In the genomic region with DNA sequence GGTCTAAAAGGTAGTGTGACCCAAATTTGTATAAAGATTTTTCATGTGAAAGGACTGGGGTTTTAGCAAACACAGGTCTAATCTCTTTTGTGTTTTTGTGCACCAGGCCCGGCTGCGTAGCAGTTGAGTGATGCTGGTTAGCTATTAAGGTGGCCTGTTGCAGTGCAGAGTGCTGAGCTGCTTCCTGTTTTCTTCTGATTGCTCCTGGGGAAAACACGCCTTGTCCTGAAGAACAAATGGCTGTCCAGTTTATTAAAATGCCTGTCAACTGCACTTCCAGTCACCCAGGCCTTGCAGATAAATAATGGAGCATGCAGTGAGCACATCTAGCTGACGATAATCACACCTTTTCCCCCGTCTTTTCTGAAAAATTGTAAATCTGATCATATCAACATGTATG, we compare ENCODE assay signal across 1 cellular context.
TF ChIP-seq lines count a peak whose summit lies in the region.

No MANE protein-coding gene starts in this region.

TF ChIP-seq in HepG2, 621 proteins besides CTCF, POLR2A, EP300 and RAD21 (continued from another document and continues in another):
- TF ChIP-seq, protein P1, sequence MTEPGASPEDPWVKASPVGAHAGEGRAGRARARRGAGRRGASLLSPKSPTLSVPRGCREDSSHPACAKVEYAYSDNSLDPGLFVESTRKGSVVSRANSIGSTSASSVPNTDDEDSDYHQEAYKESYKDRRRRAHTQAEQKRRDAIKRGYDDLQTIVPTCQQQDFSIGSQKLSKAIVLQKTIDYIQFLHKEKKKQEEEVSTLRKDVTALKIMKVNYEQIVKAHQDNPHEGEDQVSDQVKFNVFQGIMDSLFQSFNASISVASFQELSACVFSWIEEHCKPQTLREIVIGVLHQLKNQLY (CRISPR knock-in tag; IDR thresholded peaks at IDR 0.05), result no peak
- TF ChIP-seq, protein P2, sequence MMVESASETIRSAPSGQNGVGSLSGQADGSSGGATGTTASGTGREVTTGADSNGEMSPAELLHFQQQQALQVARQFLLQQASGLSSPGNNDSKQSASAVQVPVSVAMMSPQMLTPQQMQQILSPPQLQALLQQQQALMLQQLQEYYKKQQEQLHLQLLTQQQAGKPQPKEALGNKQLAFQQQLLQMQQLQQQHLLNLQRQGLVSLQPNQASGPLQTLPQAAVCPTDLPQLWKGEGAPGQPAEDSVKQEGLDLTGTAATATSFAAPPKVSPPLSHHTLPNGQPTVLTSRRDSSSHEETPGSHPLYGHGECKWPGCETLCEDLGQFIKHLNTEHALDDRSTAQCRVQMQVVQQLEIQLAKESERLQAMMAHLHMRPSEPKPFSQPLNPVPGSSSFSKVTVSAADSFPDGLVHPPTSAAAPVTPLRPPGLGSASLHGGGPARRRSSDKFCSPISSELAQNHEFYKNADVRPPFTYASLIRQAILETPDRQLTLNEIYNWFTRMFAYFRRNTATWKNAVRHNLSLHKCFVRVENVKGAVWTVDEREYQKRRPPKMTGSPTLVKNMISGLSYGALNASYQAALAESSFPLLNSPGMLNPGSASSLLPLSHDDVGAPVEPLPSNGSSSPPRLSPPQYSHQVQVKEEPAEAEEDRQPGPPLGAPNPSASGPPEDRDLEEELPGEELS (CRISPR knock-in tag; IDR thresholded peaks at IDR 0.05), result peak; percentile 75
- no peak for TF ChIP-seq ZNF773 (CRISPR knock-in tag; IDR thresholded peaks at IDR 0.05; ENCODE audit: borderline replicate concordance)
- TF ChIP-seq MIXL1 (CRISPR knock-in tag; IDR thresholded peaks at IDR 0.05), result peak; percentile 66
- no peak for TF ChIP-seq ZSCAN9 (CRISPR knock-in tag; IDR thresholded peaks at IDR 0.05; ENCODE audit: borderline replicate concordance)
- TF ChIP-seq, protein P3, sequence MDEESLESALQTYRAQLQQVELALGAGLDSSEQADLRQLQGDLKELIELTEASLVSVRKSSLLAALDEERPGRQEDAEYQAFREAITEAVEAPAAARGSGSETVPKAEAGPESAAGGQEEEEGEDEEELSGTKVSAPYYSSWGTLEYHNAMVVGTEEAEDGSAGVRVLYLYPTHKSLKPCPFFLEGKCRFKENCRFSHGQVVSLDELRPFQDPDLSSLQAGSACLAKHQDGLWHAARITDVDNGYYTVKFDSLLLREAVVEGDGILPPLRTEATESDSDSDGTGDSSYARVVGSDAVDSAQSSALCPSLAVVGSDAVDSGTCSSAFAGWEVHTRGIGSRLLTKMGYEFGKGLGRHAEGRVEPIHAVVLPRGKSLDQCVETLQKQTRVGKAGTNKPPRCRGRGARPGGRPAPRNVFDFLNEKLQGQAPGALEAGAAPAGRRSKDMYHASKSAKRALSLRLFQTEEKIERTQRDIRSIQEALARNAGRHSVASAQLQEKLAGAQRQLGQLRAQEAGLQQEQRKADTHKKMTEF (CRISPR knock-in tag; IDR thresholded peaks at IDR 0.05), result peak; percentile 55
- TF ChIP-seq TAF1 (CRISPR knock-in tag; IDR thresholded peaks at IDR 0.05), result peak; percentile 69
- peak; percentile 69 for TF ChIP-seq POLR2G (IDR thresholded peaks at IDR 0.05; ENCODE audit: low read depth, low read length)
- 0 out of 2 replicates have a peak, but pooled peaks have one; percentile 21 for TF ChIP-seq SMAD3 (CRISPR knock-in tag; IDR thresholded peaks at IDR 0.05)
- TF ChIP-seq KLF6 (CRISPR knock-in tag; IDR thresholded peaks at IDR 0.05), result peak; percentile 24; the same call in 1 of the 2 replicates
- peak; percentile 42 for TF ChIP-seq CREB1 (IDR thresholded peaks at IDR 0.05)
- TF ChIP-seq CREB1 (CRISPR knock-in tag; IDR thresholded peaks at IDR 0.05), result peak; percentile 79
- 0 out of 2 replicates have a peak, but pooled peaks have one; percentile 56 for TF ChIP-seq MTF1 (CRISPR knock-in tag; IDR thresholded peaks at IDR 0.05)
- TF ChIP-seq, protein P4, sequence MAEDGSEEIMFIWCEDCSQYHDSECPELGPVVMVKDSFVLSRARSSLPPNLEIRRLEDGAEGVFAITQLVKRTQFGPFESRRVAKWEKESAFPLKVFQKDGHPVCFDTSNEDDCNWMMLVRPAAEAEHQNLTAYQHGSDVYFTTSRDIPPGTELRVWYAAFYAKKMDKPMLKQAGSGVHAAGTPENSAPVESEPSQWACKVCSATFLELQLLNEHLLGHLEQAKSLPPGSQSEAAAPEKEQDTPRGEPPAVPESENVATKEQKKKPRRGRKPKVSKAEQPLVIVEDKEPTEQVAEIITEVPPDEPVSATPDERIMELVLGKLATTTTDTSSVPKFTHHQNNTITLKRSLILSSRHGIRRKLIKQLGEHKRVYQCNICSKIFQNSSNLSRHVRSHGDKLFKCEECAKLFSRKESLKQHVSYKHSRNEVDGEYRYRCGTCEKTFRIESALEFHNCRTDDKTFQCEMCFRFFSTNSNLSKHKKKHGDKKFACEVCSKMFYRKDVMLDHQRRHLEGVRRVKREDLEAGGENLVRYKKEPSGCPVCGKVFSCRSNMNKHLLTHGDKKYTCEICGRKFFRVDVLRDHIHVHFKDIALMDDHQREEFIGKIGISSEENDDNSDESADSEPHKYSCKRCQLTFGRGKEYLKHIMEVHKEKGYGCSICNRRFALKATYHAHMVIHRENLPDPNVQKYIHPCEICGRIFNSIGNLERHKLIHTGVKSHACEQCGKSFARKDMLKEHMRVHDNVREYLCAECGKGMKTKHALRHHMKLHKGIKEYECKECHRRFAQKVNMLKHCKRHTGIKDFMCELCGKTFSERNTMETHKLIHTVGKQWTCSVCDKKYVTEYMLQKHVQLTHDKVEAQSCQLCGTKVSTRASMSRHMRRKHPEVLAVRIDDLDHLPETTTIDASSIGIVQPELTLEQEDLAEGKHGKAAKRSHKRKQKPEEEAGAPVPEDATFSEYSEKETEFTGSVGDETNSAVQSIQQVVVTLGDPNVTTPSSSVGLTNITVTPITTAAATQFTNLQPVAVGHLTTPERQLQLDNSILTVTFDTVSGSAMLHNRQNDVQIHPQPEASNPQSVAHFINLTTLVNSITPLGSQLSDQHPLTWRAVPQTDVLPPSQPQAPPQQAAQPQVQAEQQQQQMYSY (CRISPR knock-in tag; IDR thresholded peaks at IDR 0.05), result 0 out of 2 replicates have a peak, but pooled peaks have one; percentile 29
- TF ChIP-seq GATAD1 (CRISPR knock-in tag; IDR thresholded peaks at IDR 0.05), result peak; percentile 83
- no peak for TF ChIP-seq SOX13 (IDR thresholded peaks at IDR 0.05)
- TF ChIP-seq SOX13 (CRISPR knock-in tag; conservative IDR thresholded peaks at IDR 0.05 in 1 of 2, IDR thresholded peaks at IDR 0.05 in 1 of 2), result peak in 1 of 2 experiments; percentile 61; a peak in 2 of 4 replicates
- TF ChIP-seq GABPA (IDR thresholded peaks at IDR 0.05; ENCODE audit: low read depth, low read length), result no peak
- peak; percentile 79 for TF ChIP-seq GABPA (CRISPR knock-in tag; IDR thresholded peaks at IDR 0.05; ENCODE audit: low read depth)
- TF ChIP-seq GABPB1 (CRISPR knock-in tag; IDR thresholded peaks at IDR 0.05), result peak; percentile 66; the same call in 1 of the 2 replicates
- TF ChIP-seq, protein P5, sequence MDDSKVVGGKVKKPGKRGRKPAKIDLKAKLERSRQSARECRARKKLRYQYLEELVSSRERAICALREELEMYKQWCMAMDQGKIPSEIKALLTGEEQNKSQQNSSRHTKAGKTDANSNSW (CRISPR knock-in tag; IDR thresholded peaks at IDR 0.05; ENCODE audit: borderline replicate concordance), result no peak
- no peak for TF ChIP-seq ZNF546 (CRISPR knock-in tag; conservative IDR thresholded peaks at IDR 0.05)
- TF ChIP-seq ZNF644 (CRISPR knock-in tag; IDR thresholded peaks at IDR 0.05; ENCODE audit: low read depth), result 0 out of 2 replicates have a peak, but pooled peaks have one; percentile 23
- TF ChIP-seq KDM2A (CRISPR knock-in tag; IDR thresholded peaks at IDR 0.05; ENCODE audit: borderline replicate concordance, low read depth), result 0 out of 2 replicates have a peak, but pooled peaks have one; percentile 28
- TF ChIP-seq, protein P6, sequence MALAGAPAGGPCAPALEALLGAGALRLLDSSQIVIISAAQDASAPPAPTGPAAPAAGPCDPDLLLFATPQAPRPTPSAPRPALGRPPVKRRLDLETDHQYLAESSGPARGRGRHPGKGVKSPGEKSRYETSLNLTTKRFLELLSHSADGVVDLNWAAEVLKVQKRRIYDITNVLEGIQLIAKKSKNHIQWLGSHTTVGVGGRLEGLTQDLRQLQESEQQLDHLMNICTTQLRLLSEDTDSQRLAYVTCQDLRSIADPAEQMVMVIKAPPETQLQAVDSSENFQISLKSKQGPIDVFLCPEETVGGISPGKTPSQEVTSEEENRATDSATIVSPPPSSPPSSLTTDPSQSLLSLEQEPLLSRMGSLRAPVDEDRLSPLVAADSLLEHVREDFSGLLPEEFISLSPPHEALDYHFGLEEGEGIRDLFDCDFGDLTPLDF (CRISPR knock-in tag; IDR thresholded peaks at IDR 0.05), result 0 out of 2 replicates have a peak, but pooled peaks have one; percentile 37
- peak; percentile 58; the same call in 1 of the 2 replicates for TF ChIP-seq FOXJ3 (CRISPR knock-in tag; IDR thresholded peaks at IDR 0.05; ENCODE audit: borderline replicate concordance)
- TF ChIP-seq, protein P7, sequence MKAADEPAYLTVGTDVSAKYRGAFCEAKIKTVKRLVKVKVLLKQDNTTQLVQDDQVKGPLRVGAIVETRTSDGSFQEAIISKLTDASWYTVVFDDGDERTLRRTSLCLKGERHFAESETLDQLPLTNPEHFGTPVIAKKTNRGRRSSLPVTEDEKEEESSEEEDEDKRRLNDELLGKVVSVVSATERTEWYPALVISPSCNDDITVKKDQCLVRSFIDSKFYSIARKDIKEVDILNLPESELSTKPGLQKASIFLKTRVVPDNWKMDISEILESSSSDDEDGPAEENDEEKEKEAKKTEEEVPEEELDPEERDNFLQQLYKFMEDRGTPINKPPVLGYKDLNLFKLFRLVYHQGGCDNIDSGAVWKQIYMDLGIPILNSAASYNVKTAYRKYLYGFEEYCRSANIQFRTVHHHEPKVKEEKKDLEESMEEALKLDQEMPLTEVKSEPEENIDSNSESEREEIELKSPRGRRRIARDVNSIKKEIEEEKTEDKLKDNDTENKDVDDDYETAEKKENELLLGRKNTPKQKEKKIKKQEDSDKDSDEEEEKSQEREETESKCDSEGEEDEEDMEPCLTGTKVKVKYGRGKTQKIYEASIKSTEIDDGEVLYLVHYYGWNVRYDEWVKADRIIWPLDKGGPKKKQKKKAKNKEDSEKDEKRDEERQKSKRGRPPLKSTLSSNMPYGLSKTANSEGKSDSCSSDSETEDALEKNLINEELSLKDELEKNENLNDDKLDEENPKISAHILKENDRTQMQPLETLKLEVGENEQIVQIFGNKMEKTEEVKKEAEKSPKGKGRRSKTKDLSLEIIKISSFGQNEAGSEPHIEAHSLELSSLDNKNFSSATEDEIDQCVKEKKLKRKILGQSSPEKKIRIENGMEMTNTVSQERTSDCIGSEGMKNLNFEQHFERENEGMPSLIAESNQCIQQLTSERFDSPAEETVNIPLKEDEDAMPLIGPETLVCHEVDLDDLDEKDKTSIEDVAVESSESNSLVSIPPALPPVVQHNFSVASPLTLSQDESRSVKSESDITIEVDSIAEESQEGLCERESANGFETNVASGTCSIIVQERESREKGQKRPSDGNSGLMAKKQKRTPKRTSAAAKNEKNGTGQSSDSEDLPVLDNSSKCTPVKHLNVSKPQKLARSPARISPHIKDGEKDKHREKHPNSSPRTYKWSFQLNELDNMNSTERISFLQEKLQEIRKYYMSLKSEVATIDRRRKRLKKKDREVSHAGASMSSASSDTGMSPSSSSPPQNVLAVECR (CRISPR knock-in tag; IDR thresholded peaks at IDR 0.05; ENCODE audit: borderline replicate concordance), result peak; percentile 57; the same call in 1 of the 2 replicates
- TF ChIP-seq U2AF2 (IDR thresholded peaks at IDR 0.05; ENCODE audit: low read depth, low read length), result no peak
- peak; percentile 41 for TF ChIP-seq FOSL2 (CRISPR knock-in tag; IDR thresholded peaks at IDR 0.05)
- TF ChIP-seq, protein P8, sequence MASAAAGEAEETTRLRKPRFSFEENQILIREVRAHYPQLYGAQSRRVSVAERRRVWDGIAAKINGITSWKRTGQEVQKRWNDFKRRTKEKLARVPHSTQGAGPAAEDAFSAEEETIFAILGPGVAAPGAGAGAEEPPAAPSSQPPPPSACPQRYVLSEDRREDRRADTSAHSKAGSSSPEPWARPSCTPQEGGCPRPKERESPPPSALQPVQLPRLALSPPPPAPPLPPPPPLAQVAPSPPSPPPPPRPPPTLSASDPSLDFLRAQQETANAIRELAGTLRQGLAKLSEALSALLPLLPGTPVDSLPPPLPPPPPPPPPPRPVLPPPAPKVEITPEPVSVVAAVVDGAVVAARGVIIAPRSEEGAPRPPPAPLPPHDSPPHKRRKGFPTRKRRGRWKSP (CRISPR knock-in tag; IDR thresholded peaks at IDR 0.05), result no peak
- TF ChIP-seq HOXA5 (CRISPR knock-in tag; IDR thresholded peaks at IDR 0.05), result peak; percentile 44; the same call in 1 of the 2 replicates
- no peak for TF ChIP-seq ZNF235 (CRISPR knock-in tag; IDR thresholded peaks at IDR 0.05; ENCODE audit: borderline replicate concordance)
- peak; percentile 64 for TF ChIP-seq KMT2B (CRISPR knock-in tag; IDR thresholded peaks at IDR 0.05)
- peak; percentile 63; the same call in 1 of the 2 replicates for TF ChIP-seq HOXA3 (CRISPR knock-in tag; IDR thresholded peaks at IDR 0.05)
- TF ChIP-seq, protein P9, sequence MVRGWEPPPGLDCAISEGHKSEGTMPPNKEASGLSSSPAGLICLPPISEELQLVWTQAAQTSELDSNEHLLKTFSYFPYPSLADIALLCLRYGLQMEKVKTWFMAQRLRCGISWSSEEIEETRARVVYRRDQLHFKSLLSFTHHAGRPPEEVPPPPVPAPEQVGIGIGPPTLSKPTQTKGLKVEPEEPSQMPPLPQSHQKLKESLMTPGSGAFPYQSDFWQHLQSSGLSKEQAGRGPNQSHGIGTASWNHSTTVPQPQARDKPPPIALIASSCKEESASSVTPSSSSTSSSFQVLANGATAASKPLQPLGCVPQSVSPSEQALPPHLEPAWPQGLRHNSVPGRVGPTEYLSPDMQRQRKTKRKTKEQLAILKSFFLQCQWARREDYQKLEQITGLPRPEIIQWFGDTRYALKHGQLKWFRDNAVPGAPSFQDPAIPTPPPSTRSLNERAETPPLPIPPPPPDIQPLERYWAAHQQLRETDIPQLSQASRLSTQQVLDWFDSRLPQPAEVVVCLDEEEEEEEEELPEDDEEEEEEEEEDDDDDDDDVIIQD (CRISPR knock-in tag; IDR thresholded peaks at IDR 0.05; ENCODE audit: low read depth), result peak; percentile 61; the same call in 1 of the 2 replicates
- TF ChIP-seq ZNF124 (CRISPR knock-in tag; IDR thresholded peaks at IDR 0.05), result 0 out of 2 replicates have a peak, but pooled peaks have one; percentile 22
- TF ChIP-seq, protein P10, sequence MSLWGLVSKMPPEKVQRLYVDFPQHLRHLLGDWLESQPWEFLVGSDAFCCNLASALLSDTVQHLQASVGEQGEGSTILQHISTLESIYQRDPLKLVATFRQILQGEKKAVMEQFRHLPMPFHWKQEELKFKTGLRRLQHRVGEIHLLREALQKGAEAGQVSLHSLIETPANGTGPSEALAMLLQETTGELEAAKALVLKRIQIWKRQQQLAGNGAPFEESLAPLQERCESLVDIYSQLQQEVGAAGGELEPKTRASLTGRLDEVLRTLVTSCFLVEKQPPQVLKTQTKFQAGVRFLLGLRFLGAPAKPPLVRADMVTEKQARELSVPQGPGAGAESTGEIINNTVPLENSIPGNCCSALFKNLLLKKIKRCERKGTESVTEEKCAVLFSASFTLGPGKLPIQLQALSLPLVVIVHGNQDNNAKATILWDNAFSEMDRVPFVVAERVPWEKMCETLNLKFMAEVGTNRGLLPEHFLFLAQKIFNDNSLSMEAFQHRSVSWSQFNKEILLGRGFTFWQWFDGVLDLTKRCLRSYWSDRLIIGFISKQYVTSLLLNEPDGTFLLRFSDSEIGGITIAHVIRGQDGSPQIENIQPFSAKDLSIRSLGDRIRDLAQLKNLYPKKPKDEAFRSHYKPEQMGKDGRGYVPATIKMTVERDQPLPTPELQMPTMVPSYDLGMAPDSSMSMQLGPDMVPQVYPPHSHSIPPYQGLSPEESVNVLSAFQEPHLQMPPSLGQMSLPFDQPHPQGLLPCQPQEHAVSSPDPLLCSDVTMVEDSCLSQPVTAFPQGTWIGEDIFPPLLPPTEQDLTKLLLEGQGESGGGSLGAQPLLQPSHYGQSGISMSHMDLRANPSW (CRISPR knock-in tag; IDR thresholded peaks at IDR 0.05; ENCODE audit: borderline replicate concordance), result 0 out of 2 replicates have a peak, but pooled peaks have one; percentile 35
